ENCODE assay signal across 1 cellular context in the genomic region with DNA sequence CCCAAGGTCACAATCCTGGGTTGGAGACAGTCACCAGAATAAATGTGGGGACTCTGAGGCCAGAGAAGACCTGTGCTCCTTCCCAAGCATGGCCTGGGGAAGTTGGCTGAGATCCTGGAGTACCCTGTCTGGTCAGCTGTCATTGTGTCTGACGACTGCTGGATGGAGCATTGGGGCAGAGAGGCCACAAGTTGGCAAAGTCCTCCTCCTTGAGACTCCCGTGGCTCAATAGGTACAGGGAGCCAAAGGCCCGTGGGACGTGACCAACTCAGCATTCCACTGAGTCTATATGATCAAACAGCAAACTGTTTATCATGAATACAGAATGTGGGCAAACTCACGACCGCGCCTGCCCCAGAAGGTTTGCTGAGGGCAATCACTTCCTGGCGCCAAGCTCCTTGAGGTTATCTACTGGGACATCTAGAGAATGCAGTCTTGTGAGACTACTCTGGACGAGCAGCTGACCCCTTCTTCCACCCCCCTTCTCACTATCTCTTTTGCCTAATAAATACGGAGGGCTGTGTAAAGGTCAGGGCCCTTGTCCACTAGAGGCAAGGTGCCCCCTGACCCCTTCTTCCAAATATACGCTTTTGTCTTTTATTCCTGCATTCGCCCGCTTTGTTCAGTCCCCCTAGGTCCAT.
TF ChIP-seq lines count a peak whose summit lies in the region.

No MANE protein-coding gene starts in this region.

TF ChIP-seq in HepG2, 621 proteins besides CTCF, POLR2A, EP300 and RAD21 (continued from another document and continues in another):
- TF ChIP-seq, protein P1, sequence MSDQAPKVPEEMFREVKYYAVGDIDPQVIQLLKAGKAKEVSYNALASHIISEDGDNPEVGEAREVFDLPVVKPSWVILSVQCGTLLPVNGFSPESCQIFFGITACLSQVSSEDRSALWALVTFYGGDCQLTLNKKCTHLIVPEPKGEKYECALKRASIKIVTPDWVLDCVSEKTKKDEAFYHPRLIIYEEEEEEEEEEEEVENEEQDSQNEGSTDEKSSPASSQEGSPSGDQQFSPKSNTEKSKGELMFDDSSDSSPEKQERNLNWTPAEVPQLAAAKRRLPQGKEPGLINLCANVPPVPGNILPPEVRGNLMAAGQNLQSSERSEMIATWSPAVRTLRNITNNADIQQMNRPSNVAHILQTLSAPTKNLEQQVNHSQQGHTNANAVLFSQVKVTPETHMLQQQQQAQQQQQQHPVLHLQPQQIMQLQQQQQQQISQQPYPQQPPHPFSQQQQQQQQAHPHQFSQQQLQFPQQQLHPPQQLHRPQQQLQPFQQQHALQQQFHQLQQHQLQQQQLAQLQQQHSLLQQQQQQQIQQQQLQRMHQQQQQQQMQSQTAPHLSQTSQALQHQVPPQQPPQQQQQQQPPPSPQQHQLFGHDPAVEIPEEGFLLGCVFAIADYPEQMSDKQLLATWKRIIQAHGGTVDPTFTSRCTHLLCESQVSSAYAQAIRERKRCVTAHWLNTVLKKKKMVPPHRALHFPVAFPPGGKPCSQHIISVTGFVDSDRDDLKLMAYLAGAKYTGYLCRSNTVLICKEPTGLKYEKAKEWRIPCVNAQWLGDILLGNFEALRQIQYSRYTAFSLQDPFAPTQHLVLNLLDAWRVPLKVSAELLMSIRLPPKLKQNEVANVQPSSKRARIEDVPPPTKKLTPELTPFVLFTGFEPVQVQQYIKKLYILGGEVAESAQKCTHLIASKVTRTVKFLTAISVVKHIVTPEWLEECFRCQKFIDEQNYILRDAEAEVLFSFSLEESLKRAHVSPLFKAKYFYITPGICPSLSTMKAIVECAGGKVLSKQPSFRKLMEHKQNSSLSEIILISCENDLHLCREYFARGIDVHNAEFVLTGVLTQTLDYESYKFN (CRISPR knock-in tag; conservative IDR thresholded peaks at IDR 0.05): 0 out of 2 replicates have a peak, but pooled peaks have one; percentile 42
- TF ChIP-seq ZNF235 (CRISPR knock-in tag; IDR thresholded peaks at IDR 0.05; ENCODE audit: borderline replicate concordance) (no peak), ZBTB3 (CRISPR knock-in tag; IDR thresholded peaks at IDR 0.05; ENCODE audit: borderline replicate concordance, low read depth) (no peak), NFRKB (IDR thresholded peaks at IDR 0.05) (no peak), PCBP2 (optimal IDR thresholded peaks at IDR 0.05; ENCODE audit: low read depth, low read length, poor library complexity, severe bottlenecking) (no peak), MYNN (CRISPR knock-in tag; IDR thresholded peaks at IDR 0.05; ENCODE audit: low read depth) (no peak), REL (CRISPR knock-in tag; conservative IDR thresholded peaks at IDR 0.05) (no peak), ZNF749 (CRISPR knock-in tag; IDR thresholded peaks at IDR 0.05; ENCODE audit: borderline replicate concordance) (no peak), MAZ (IDR thresholded peaks at IDR 0.05; ENCODE audit: borderline replicate concordance, low read depth, low read length) (no peak), MAZ (CRISPR knock-in tag; IDR thresholded peaks at IDR 0.05; ENCODE audit: low read depth) (no peak), THAP11 (CRISPR knock-in tag; IDR thresholded peaks at IDR 0.05) (no peak), ATF7 (IDR thresholded peaks at IDR 0.05) (no peak), ATF7 (CRISPR knock-in tag; IDR thresholded peaks at IDR 0.05) (no peak), AGO1 (IDR thresholded peaks at IDR 0.05; ENCODE audit: low read depth, low read length, poor library complexity, severe bottlenecking) (no peak), ZSCAN20 (CRISPR knock-in tag; IDR thresholded peaks at IDR 0.05; ENCODE audit: borderline replicate concordance) (no peak), SP1 (IDR thresholded peaks at IDR 0.05) (no peak), SP1 (CRISPR knock-in tag; IDR thresholded peaks at IDR 0.05) (no peak), SAP130 (CRISPR knock-in tag; IDR thresholded peaks at IDR 0.05; ENCODE audit: low read depth) (no peak), KAT2B (IDR thresholded peaks at IDR 0.05; ENCODE audit: borderline replicate concordance, low read depth, low read length) (no peak), TCF7 (IDR thresholded peaks at IDR 0.05; ENCODE audit: low read depth) (no peak), ZKSCAN8 (CRISPR knock-in tag; IDR thresholded peaks at IDR 0.05; ENCODE audit: borderline replicate concordance) (no peak), ZSCAN30 (CRISPR knock-in tag; IDR thresholded peaks at IDR 0.05) (no peak), KLF13 (CRISPR knock-in tag; IDR thresholded peaks at IDR 0.05) (no peak), SP2 (CRISPR knock-in tag; IDR thresholded peaks at IDR 0.05) (no peak), ZBTB20 (CRISPR knock-in tag; IDR thresholded peaks at IDR 0.05; ENCODE audit: borderline replicate concordance, low read depth) (peak; percentile 60; the same call in 1 of the 2 replicates), ZBTB8A (CRISPR knock-in tag; IDR thresholded peaks at IDR 0.05; ENCODE audit: borderline replicate concordance, low read depth) (no peak), CAMTA2 (CRISPR knock-in tag; IDR thresholded peaks at IDR 0.05; ENCODE audit: borderline replicate concordance) (no peak), ZNF329 (CRISPR knock-in tag; IDR thresholded peaks at IDR 0.05; ENCODE audit: low read depth) (no peak)
- TF ChIP-seq, protein P2, sequence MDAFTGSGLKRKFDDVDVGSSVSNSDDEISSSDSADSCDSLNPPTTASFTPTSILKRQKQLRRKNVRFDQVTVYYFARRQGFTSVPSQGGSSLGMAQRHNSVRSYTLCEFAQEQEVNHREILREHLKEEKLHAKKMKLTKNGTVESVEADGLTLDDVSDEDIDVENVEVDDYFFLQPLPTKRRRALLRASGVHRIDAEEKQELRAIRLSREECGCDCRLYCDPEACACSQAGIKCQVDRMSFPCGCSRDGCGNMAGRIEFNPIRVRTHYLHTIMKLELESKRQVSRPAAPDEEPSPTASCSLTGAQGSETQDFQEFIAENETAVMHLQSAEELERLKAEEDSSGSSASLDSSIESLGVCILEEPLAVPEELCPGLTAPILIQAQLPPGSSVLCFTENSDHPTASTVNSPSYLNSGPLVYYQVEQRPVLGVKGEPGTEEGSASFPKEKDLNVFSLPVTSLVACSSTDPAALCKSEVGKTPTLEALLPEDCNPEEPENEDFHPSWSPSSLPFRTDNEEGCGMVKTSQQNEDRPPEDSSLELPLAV (CRISPR knock-in tag; conservative IDR thresholded peaks at IDR 0.05; ENCODE audit: low read depth): no peak
- TF ChIP-seq, protein P3, sequence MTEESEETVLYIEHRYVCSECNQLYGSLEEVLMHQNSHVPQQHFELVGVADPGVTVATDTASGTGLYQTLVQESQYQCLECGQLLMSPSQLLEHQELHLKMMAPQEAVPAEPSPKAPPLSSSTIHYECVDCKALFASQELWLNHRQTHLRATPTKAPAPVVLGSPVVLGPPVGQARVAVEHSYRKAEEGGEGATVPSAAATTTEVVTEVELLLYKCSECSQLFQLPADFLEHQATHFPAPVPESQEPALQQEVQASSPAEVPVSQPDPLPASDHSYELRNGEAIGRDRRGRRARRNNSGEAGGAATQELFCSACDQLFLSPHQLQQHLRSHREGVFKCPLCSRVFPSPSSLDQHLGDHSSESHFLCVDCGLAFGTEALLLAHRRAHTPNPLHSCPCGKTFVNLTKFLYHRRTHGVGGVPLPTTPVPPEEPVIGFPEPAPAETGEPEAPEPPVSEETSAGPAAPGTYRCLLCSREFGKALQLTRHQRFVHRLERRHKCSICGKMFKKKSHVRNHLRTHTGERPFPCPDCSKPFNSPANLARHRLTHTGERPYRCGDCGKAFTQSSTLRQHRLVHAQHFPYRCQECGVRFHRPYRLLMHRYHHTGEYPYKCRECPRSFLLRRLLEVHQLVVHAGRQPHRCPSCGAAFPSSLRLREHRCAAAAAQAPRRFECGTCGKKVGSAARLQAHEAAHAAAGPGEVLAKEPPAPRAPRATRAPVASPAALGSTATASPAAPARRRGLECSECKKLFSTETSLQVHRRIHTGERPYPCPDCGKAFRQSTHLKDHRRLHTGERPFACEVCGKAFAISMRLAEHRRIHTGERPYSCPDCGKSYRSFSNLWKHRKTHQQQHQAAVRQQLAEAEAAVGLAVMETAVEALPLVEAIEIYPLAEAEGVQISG (CRISPR knock-in tag; IDR thresholded peaks at IDR 0.05): no peak
- TF ChIP-seq, protein P4, sequence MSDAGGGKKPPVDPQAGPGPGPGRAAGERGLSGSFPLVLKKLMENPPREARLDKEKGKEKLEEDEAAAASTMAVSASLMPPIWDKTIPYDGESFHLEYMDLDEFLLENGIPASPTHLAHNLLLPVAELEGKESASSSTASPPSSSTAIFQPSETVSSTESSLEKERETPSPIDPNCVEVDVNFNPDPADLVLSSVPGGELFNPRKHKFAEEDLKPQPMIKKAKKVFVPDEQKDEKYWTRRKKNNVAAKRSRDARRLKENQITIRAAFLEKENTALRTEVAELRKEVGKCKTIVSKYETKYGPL (CRISPR knock-in tag; IDR thresholded peaks at IDR 0.05): no peak
- TF ChIP-seq, protein P5, sequence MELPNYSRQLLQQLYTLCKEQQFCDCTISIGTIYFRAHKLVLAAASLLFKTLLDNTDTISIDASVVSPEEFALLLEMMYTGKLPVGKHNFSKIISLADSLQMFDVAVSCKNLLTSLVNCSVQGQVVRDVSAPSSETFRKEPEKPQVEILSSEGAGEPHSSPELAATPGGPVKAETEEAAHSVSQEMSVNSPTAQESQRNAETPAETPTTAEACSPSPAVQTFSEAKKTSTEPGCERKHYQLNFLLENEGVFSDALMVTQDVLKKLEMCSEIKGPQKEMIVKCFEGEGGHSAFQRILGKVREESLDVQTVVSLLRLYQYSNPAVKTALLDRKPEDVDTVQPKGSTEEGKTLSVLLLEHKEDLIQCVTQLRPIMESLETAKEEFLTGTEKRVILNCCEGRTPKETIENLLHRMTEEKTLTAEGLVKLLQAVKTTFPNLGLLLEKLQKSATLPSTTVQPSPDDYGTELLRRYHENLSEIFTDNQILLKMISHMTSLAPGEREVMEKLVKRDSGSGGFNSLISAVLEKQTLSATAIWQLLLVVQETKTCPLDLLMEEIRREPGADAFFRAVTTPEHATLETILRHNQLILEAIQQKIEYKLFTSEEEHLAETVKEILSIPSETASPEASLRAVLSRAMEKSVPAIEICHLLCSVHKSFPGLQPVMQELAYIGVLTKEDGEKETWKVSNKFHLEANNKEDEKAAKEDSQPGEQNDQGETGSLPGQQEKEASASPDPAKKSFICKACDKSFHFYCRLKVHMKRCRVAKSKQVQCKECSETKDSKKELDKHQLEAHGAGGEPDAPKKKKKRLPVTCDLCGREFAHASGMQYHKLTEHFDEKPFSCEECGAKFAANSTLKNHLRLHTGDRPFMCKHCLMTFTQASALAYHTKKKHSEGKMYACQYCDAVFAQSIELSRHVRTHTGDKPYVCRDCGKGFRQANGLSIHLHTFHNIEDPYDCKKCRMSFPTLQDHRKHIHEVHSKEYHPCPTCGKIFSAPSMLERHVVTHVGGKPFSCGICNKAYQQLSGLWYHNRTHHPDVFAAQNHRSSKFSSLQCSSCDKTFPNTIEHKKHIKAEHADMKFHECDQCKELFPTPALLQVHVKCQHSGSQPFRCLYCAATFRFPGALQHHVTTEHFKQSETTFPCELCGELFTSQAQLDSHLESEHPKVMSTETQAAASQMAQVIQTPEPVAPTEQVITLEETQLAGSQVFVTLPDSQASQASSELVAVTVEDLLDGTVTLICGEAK (IDR thresholded peaks at IDR 0.05): no peak
- TF ChIP-seq, protein P5 (CRISPR knock-in tag; IDR thresholded peaks at IDR 0.05): no peak
- TF ChIP-seq, protein P6, sequence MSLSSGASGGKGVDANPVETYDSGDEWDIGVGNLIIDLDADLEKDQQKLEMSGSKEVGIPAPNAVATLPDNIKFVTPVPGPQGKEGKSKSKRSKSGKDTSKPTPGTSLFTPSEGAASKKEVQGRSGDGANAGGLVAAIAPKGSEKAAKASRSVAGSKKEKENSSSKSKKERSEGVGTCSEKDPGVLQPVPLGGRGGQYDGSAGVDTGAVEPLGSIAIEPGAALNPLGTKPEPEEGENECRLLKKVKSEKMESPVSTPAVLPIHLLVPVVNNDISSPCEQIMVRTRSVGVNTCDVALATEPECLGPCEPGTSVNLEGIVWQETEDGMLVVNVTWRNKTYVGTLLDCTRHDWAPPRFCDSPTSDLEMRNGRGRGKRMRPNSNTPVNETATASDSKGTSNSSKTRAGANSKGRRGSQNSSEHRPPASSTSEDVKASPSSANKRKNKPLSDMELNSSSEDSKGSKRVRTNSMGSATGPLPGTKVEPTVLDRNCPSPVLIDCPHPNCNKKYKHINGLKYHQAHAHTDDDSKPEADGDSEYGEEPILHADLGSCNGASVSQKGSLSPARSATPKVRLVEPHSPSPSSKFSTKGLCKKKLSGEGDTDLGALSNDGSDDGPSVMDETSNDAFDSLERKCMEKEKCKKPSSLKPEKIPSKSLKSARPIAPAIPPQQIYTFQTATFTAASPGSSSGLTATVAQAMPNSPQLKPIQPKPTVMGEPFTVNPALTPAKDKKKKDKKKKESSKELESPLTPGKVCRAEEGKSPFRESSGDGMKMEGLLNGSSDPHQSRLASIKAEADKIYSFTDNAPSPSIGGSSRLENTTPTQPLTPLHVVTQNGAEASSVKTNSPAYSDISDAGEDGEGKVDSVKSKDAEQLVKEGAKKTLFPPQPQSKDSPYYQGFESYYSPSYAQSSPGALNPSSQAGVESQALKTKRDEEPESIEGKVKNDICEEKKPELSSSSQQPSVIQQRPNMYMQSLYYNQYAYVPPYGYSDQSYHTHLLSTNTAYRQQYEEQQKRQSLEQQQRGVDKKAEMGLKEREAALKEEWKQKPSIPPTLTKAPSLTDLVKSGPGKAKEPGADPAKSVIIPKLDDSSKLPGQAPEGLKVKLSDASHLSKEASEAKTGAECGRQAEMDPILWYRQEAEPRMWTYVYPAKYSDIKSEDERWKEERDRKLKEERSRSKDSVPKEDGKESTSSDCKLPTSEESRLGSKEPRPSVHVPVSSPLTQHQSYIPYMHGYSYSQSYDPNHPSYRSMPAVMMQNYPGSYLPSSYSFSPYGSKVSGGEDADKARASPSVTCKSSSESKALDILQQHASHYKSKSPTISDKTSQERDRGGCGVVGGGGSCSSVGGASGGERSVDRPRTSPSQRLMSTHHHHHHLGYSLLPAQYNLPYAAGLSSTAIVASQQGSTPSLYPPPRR (CRISPR knock-in tag; IDR thresholded peaks at IDR 0.05; ENCODE audit: borderline replicate concordance): 0 out of 2 replicates have a peak, but pooled peaks have one; percentile 22
